In genomic region chr13:46389985-46390384, GRCh38 we compare ENCODE assay signal across 8 cellular contexts. TPM values are rescaled to one million over a fixed set of nuclear protein-coding genes. Genes with fewer than 3 reads are reported as not detected.
DNase-seq lines count a peak whose midpoint lies in the region; ATAC-seq and TF ChIP-seq lines count a peak whose summit lies in the region.

No MANE protein-coding gene starts in this region.

- no peaks in the 10 kb centered on the region for H3K27me3 ChIP-seq in GM06990 (replicated peaks; ENCODE audit: control insufficient read depth, insufficient read depth, low read length)

- peaks cover 0 to 2% (median 0%) of the 10 kb centered on the region in 7 donors for H3K9me3 Mint-ChIP-seq in naive B cell

- H3K4me3 ChIP-seq in GM06990 (replicated peaks; ENCODE audit: low read depth, low read length): no peak overlapping the region; the same call in 1 of the 2 replicates
- peak overlapping the region; percentile 25 for H3K4me3 ChIP-seq in Jurkat, Clone E6-1 (ENCODE audit: low read length)

- H3K36me3 ChIP-seq in GM06990 (ENCODE audit: control insufficient read depth, insufficient read depth, low read length): no peaks in the 10 kb centered on the region

- ATAC-seq in GM21447 (IDR thresholded peaks at IDR 0.05; ENCODE audit: unreplicated experiment) (peak; percentile 62), naive B cell (ENCODE audit: low read depth in 2 of 2) (peak; percentile 74 to 79)

- DNase-seq in GM06990 (ENCODE audit: extremely low read depth, insufficient read length): peak; percentile 73
- peak; percentile 83 for DNase-seq in Jurkat, Clone E6-1 (ENCODE audit: low read depth, low spot score)
- DNase-seq in naive B cell: peak; percentile 78
- DNase-seq in effector CD8-positive, alpha-beta T cell (lab: John Stamatoyannopoulos, UW): no peak
- no peak for DNase-seq in NCI-H2029 treated with DMSO at 0.1 percent for 48 hours (lab: John Stamatoyannopoulos, UW)
- DNase-seq in NCI-H1694 (lab: John Stamatoyannopoulos, UW): no peak

- peaks cover 49 to 69% (median 61%) of the 10 kb centered on the region in 3 donors for H3K4me1 Mint-ChIP-seq in naive B cell

- H3K4me3 Mint-ChIP-seq in naive B cell: peak overlapping the region; percentile 62 to 100 (median 86)

- H3K27ac Mint-ChIP-seq in naive B cell: peak overlapping the region; percentile 76 to 97 (median 94)

- TF ChIP-seq CTCF in GM06990 (IDR thresholded peaks at IDR 0.05; ENCODE audit: insufficient read depth, low read length, poor library complexity, severe bottlenecking): no peak

- H3K36me3 Mint-ChIP-seq in naive B cell: peaks cover 14 to 16% of the 10 kb centered on the region in 2 donors

- peak overlapping the region; percentile 81 for H3K27ac ChIP-seq in angular gyrus (ENCODE audit: low read depth, low read length)

- H3K27me3 Mint-ChIP-seq in naive B cell: no peaks in the 10 kb centered on the region

RNA-seq across cellular contexts. Expression of gene RUBCNL, which starts 2.9 kb away (rescaled TPM):
- polyA plus RNA-seq in Jurkat, Clone E6-1 (2012; ENCODE audit: insufficient read depth, insufficient read length): 3.8 TPM
- polyA plus RNA-seq in naive B cell (ENCODE audit: low read depth in 6 of 6): 100 to 1,000 TPM; 102 to 156 (median 129) TPM

Comparison
In these comparisons a context has a peak if more than half of its experiments do, and no peak if none do; other contexts are left out.
1. DNase-seq: peak in GM06990 (single experiment), Jurkat, Clone E6-1 (single experiment) and naive B cell (single experiment); none in effector CD8-positive, alpha-beta T cell (single experiment), NCI-H2029 treated with DMSO at 0.1 percent for 48 hours (single experiment) and NCI-H1694 (single experiment).